In the genomic region with DNA sequence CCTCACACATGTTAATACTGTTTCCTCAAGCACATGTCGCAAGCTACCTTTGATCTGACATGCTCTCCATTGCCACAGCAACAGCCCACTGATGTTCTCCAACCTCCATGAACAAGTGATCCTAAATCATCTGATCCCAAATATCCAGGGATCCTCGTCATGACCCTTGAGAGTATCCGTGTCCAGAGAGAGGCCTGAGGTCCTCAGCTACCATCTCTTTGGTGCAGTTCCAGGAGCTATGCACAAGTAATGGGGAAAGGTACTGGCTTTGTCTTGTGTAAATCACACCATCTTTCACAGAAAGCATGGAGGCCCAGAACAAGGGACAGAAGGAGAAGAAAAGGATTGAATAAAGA, we compare ENCODE assay signal across 24 cellular contexts. TPM values are rescaled to one million over a fixed set of nuclear protein-coding genes. Genes with fewer than 3 reads are reported as not detected.
DNase-seq lines count a peak whose midpoint lies in the region; ATAC-seq and TF ChIP-seq lines count a peak whose summit lies in the region.
"Had no signal": no experiment of that assay in that cellular context is flagged by ENCODE, and none has a peak within 500 bp of the region (broad histone marks: within the 10 kb centered on the region; RNA-seq: fewer than 3 reads in every experiment).

No MANE protein-coding gene starts in this region.

- no peak overlapping the region for H3K4me3 Mint-ChIP-seq in activated CD8-positive, alpha-beta T cell treated with anti-CD3 and anti-CD28 coated beads for 36 hours
- H3K4me3 Mint-ChIP-seq in activated CD8-positive, alpha-beta T cell treated with anti-CD3 and anti-CD28 coated beads, Interleukin-2, amount 10 ng/mL, durations not matched to agents 7 days and 5 days: no peak overlapping the region
- peak overlapping the region in 2 of 3 donors; percentile 42 to 64 for H3K4me3 Mint-ChIP-seq in T-cell
- H3K4me3 Mint-ChIP-seq in naive thymus-derived CD4-positive, alpha-beta T cell: peak overlapping the region; percentile 15 to 100 (median 63)
- H3K4me3 Mint-ChIP-seq: GM23338, neural crest cell had no signal

- H3K4me1 Mint-ChIP-seq in activated CD8-positive, alpha-beta T cell treated with anti-CD3 and anti-CD28 coated beads for 36 hours (ENCODE audit: low read depth): peaks cover 84% of the 10 kb centered on the region
- H3K4me1 Mint-ChIP-seq in activated CD8-positive, alpha-beta T cell treated with anti-CD3 and anti-CD28 coated beads, Interleukin-2, amount 10 ng/mL, durations not matched to agents 7 days and 5 days (ENCODE audit: low read depth): peaks cover 84% of the 10 kb centered on the region
- peaks cover 93 to 95% (median 95%) of the 10 kb centered on the region in 3 donors for H3K4me1 Mint-ChIP-seq in T-cell
- peaks cover 58 to 96% (median 94%) of the 10 kb centered on the region in 7 donors for H3K4me1 Mint-ChIP-seq in naive thymus-derived CD4-positive, alpha-beta T cell

- H3K27ac Mint-ChIP-seq in activated CD8-positive, alpha-beta T cell treated with anti-CD3 and anti-CD28 coated beads for 36 hours: peak overlapping the region; percentile 71
- no peak overlapping the region for H3K27ac Mint-ChIP-seq in activated CD8-positive, alpha-beta T cell treated with anti-CD3 and anti-CD28 coated beads, Interleukin-2, amount 10 ng/mL, durations not matched to agents 7 days and 5 days
- peak overlapping the region; percentile 82 for H3K27ac Mint-ChIP-seq in T-cell
- peak overlapping the region; percentile 87 to 95 (median 93) for H3K27ac Mint-ChIP-seq in naive thymus-derived CD4-positive, alpha-beta T cell
- H3K27ac Mint-ChIP-seq: GM23338 had no signal

- H3K27me3 Mint-ChIP-seq in activated CD8-positive, alpha-beta T cell treated with anti-CD3 and anti-CD28 coated beads for 36 hours: no peaks in the 10 kb centered on the region
- no peaks in the 10 kb centered on the region for H3K27me3 Mint-ChIP-seq in activated CD8-positive, alpha-beta T cell treated with anti-CD3 and anti-CD28 coated beads, Interleukin-2, amount 10 ng/mL, durations not matched to agents 7 days and 5 days (ENCODE audit: low read depth)
- H3K27me3 Mint-ChIP-seq in T-cell: no peaks in the 10 kb centered on the region
- H3K27me3 Mint-ChIP-seq in naive thymus-derived CD4-positive, alpha-beta T cell: no peaks in the 10 kb centered on the region

- H3K36me3 Mint-ChIP-seq in activated CD8-positive, alpha-beta T cell treated with anti-CD3 and anti-CD28 coated beads for 36 hours (ENCODE audit: low read depth): peaks cover 8% of the 10 kb centered on the region
- peaks cover 14% of the 10 kb centered on the region for H3K36me3 Mint-ChIP-seq in activated CD8-positive, alpha-beta T cell treated with anti-CD3 and anti-CD28 coated beads, Interleukin-2, amount 10 ng/mL, durations not matched to agents 7 days and 5 days (ENCODE audit: low read depth)
- H3K36me3 Mint-ChIP-seq in T-cell: peaks cover 9% of the 10 kb centered on the region
- H3K36me3 Mint-ChIP-seq in naive thymus-derived CD4-positive, alpha-beta T cell: peaks cover 5 to 14% (median 6%) of the 10 kb centered on the region in 5 donors

- DNase-seq in activated CD8-positive, alpha-beta T cell treated with anti-CD3 and anti-CD28 coated beads for 36 hours: no peak
- no peak for DNase-seq in activated CD8-positive, alpha-beta T cell treated with anti-CD3 and anti-CD28 coated beads, Interleukin-2, amount 10 ng/mL, durations not matched to agents 7 days and 5 days
- DNase-seq in T-cell: no peak
- no peak for DNase-seq in naive thymus-derived CD4-positive, alpha-beta T cell
- DNase-seq in epidermal melanocyte (ENCODE audit: insufficient read length, low spot score): no peak
- DNase-seq in mucosa of descending colon: no peak
- DNase-seq: activated CD4-positive, CD25-positive, alpha-beta regulatory T cell treated with anti-CD3 and anti-CD28 coated beads, Interleukin-2, amount 50 U/mL, for 72 hours; islet precursor cell; NCI-H1092; NCI-H2171; NCI-H69; SJCRH30; T1000; uterus had no signal

- H3K4me1 ChIP-seq in naive thymus-derived CD4-positive, alpha-beta T cell (ENCODE audit: control insufficient read depth in 2 of 2, insufficient read depth in 2 of 2, low read length in 2 of 2): peaks cover 51 to 80% of the 10 kb centered on the region in 2 donors
- peaks cover 8% of the 10 kb centered on the region for H3K4me1 ChIP-seq in mucosa of descending colon (ENCODE audit: low read depth)
- H3K4me1 ChIP-seq: ascending aorta, uterus had no signal

- intact Hi-C loops in activated CD8-positive, alpha-beta T cell treated with anti-CD3 and anti-CD28 coated beads for 36 hours (cut with micrococcal nuclease): loop anchor here (10.0 kb wide), 1 partner anchor 164 kb away; the partner anchor contains the start of gene SLC9C1
- intact Hi-C loops in naive thymus-derived CD4-positive, alpha-beta T cell (cut with micrococcal nuclease): loop anchor here in 1 of 2 donors (5.0 to 10.0 kb wide), 3 partner anchors 332 to 877 kb away; partner anchors contain the start of gene CD200R1
- intact Hi-C loops in mucosa of descending colon (cut with DNase I, micrococcal nuclease): no loop called here

- no peaks in the 10 kb centered on the region for H3K9me3 ChIP-seq in naive thymus-derived CD4-positive, alpha-beta T cell (ENCODE audit: control insufficient read depth in 2 of 3, low read length in 3 of 3)
- no peaks in the 10 kb centered on the region for H3K9me3 ChIP-seq in mucosa of descending colon
- H3K9me3 ChIP-seq: ascending aorta, uterus had no signal

- ATAC-seq in activated CD8-positive, alpha-beta T cell treated with anti-CD3 and anti-CD28 coated beads for 36 hours: no peak
- no peak for ATAC-seq in activated CD8-positive, alpha-beta T cell treated with anti-CD3 and anti-CD28 coated beads, Interleukin-2, amount 10 ng/mL, durations not matched to agents 7 days and 5 days
- ATAC-seq in T-cell (replicated peaks in 1 of 4) (no peak), GM18520 (IDR thresholded peaks at IDR 0.05; ENCODE audit: unreplicated experiment) (no peak), mucosa of descending colon (no peak)
- ATAC-seq in naive thymus-derived CD4-positive, alpha-beta T cell: no peak
- ATAC-seq: GM23338 had no signal

- CTCF ChIA-PET in activated CD8-positive, alpha-beta T cell treated with anti-CD3 and anti-CD28 coated beads for 36 hours (lab: Charles Lee): interaction anchor here (1.7 kb wide), 1 partner anchor 19 kb away, joined by 6 read pairs; no protein-coding TSS in a partner anchor
- CTCF ChIA-PET in activated CD8-positive, alpha-beta T cell treated with anti-CD3 and anti-CD28 coated beads, Interleukin-2, amount 10 ng/mL, durations not matched to agents 7 days and 5 days (lab: Charles Lee): interaction anchor here (1.4 to 4.1 kb wide), 3 partner anchors 11 to 163 kb away, joined by 4 to 29 read pairs (median 5); partner anchors contain the start of gene SLC9C1
- CTCF ChIA-PET in T-cell (lab: Charles Lee): interaction anchor here (1.3 to 4.6 kb wide), 2 partner anchors 19 kb away, joined by 3 to 25 read pairs; no protein-coding TSS in a partner anchor
- CTCF ChIA-PET in naive thymus-derived CD4-positive, alpha-beta T cell (lab: Charles Lee): interaction anchor here (1.7 kb wide), 1 partner anchor 19 kb away, joined by 6 read pairs; no protein-coding TSS in a partner anchor

- peak overlapping the region; percentile 82 for H3K27ac ChIP-seq in naive thymus-derived CD4-positive, alpha-beta T cell (ENCODE audit: low read depth, low read length)
- H3K27ac ChIP-seq: ascending aorta, hepatocyte, HL-60, SJCRH30, uterus had no signal

- no peaks in the 10 kb centered on the region for H3K9me3 Mint-ChIP-seq in activated CD8-positive, alpha-beta T cell treated with anti-CD3 and anti-CD28 coated beads for 36 hours
- H3K9me3 Mint-ChIP-seq in activated CD8-positive, alpha-beta T cell treated with anti-CD3 and anti-CD28 coated beads, Interleukin-2, amount 10 ng/mL, durations not matched to agents 7 days and 5 days (ENCODE audit: insufficient read depth): no peaks in the 10 kb centered on the region
- H3K9me3 Mint-ChIP-seq in T-cell: no peaks in the 10 kb centered on the region
- no peaks in the 10 kb centered on the region for H3K9me3 Mint-ChIP-seq in naive thymus-derived CD4-positive, alpha-beta T cell
- H3K9me3 Mint-ChIP-seq: GM23338, neural crest cell had no signal

- POLR2A ChIA-PET in activated CD8-positive, alpha-beta T cell treated with anti-CD3 and anti-CD28 coated beads for 36 hours (lab: Charles Lee): no interaction called here
- POLR2A ChIA-PET in activated CD8-positive, alpha-beta T cell treated with anti-CD3 and anti-CD28 coated beads, Interleukin-2, amount 10 ng/mL, durations not matched to agents 7 days and 5 days (lab: Charles Lee): interaction anchor here (0.8 kb wide), 1 partner anchor 16 kb away, joined by 4 read pairs; no protein-coding TSS in a partner anchor
- POLR2A ChIA-PET in T-cell (lab: Charles Lee): interaction anchor here in 1 of 2 donors (0.6 kb wide), 1 partner anchor 164 kb away, joined by 4 read pairs; the partner anchor contains the start of gene SLC9C1
- POLR2A ChIA-PET in naive thymus-derived CD4-positive, alpha-beta T cell (lab: Charles Lee): interaction anchor here (1.3 to 1.4 kb wide), 2 partner anchors 9 to 431 kb away, joined by 3 to 4 read pairs; partner anchors contain the start of genes ATG3 and SLC35A5

- no peaks in the 10 kb centered on the region for H3K27me3 ChIP-seq in naive thymus-derived CD4-positive, alpha-beta T cell (ENCODE audit: control insufficient read depth in 2 of 2, insufficient read depth in 2 of 2, low read length in 2 of 2)
- H3K27me3 ChIP-seq: ascending aorta, hepatocyte, SJCRH30, uterus had no signal

- TF ChIP-seq CTCF in activated CD8-positive, alpha-beta T cell treated with anti-CD3 and anti-CD28 coated beads for 36 hours (IDR thresholded peaks at IDR 0.05): no peak
- no peak for TF ChIP-seq CTCF in mucosa of descending colon (IDR thresholded peaks at IDR 0.05)

- H3K36me3 ChIP-seq in naive thymus-derived CD4-positive, alpha-beta T cell (ENCODE audit: control insufficient read depth in 2 of 3, insufficient read depth in 3 of 3, low read length in 3 of 3): peaks cover 0 to under 1% (median 0%) of the 10 kb centered on the region in 3 experiments
- H3K36me3 ChIP-seq in mucosa of descending colon (ENCODE audit: low read depth): no peaks in the 10 kb centered on the region
- H3K36me3 ChIP-seq: SJCRH30, uterus had no signal

- H3K4me3 ChIP-seq in GM08714 (ENCODE audit: low read length) (peak overlapping the region; percentile 99), mucosa of descending colon (no peak overlapping the region)
- no peak overlapping the region for H3K4me3 ChIP-seq in naive thymus-derived CD4-positive, alpha-beta T cell (ENCODE audit: low read length)
- H3K4me3 ChIP-seq: ascending aorta, GM23338, hepatocyte, SJCRH30, uterus had no signal

RNA-seq across cellular contexts. Expression of gene GCSAM, which starts 2.4 kb away (rescaled TPM):
- total RNA-seq in activated CD8-positive, alpha-beta T cell treated with anti-CD3 and anti-CD28 coated beads for 36 hours: 10 to 100 TPM in 1 of 2 experiments, 1 to 10 TPM in 1; 9.9 to 12.9 TPM
- 1 to 10 TPM; 5.6 to 6.9 TPM for total RNA-seq in activated CD8-positive, alpha-beta T cell treated with anti-CD3 and anti-CD28 coated beads, Interleukin-2, amount 10 ng/mL, durations not matched to agents 7 days and 5 days
- total RNA-seq in T-cell (10 to 100 TPM; 15.8 to 21.6 (median 18.2) TPM), mucosa of descending colon (under 1 TPM in 2 of 3 donors, not detected in 1; 0.36 to 0.41 TPM)
- 10 to 100 TPM in 4 of 5 experiments, 1 to 10 TPM in 1; 5.5 to 28.5 (median 18.5) TPM for total RNA-seq in naive thymus-derived CD4-positive, alpha-beta T cell
- 10 to 100 TPM; 27.7 to 38.8 TPM for polyA plus RNA-seq in naive thymus-derived CD4-positive, alpha-beta T cell
- total RNA-seq: A673, ascending aorta, Daoy, fibroblast of villous mesenchyme, GM23338, hepatocyte, neural crest cell, SJCRH30 had no signal

RNA-seq across cellular contexts. Expression of gene C3orf52, which starts 44.4 kb away (rescaled TPM):
- total RNA-seq in activated CD8-positive, alpha-beta T cell treated with anti-CD3 and anti-CD28 coated beads for 36 hours: 1 to 10 TPM; 2.0 to 3.3 TPM
- 1 to 10 TPM; 2.3 to 2.5 TPM for total RNA-seq in activated CD8-positive, alpha-beta T cell treated with anti-CD3 and anti-CD28 coated beads, Interleukin-2, amount 10 ng/mL, durations not matched to agents 7 days and 5 days
- total RNA-seq in T-cell: 1 to 10 TPM in 4 of 5 donors, under 1 TPM in 1; 0.95 to 2.2 (median 1.5) TPM
- total RNA-seq in naive thymus-derived CD4-positive, alpha-beta T cell: 10 to 100 TPM in 1 of 5 experiments, 1 to 10 TPM in 4; 1.2 to 12.3 (median 1.9) TPM
- polyA plus RNA-seq in naive thymus-derived CD4-positive, alpha-beta T cell: 1 to 10 TPM; 1.3 to 2.1 TPM
- 10 to 100 TPM; 22.6 to 49.9 (median 36.3) TPM for total RNA-seq in mucosa of descending colon

Comparison
In these comparisons a context has a peak if more than half of its experiments do, and no peak if none do; other contexts are left out.
1. H3K4me3 Mint-ChIP-seq: peak in T-cell (2 of 3) and naive thymus-derived CD4-positive, alpha-beta T cell (10 of 10); none in activated CD8-positive, alpha-beta T cell treated with anti-CD3 and anti-CD28 coated beads for 36 hours (single experiment) and activated CD8-positive, alpha-beta T cell treated with anti-CD3 and anti-CD28 coated beads, Interleukin-2, amount 10 ng/mL, durations not matched to agents 7 days and 5 days (single experiment).
2. RNA of gene GCSAM, which starts 2.4 kb away (total RNA-seq): 5.5 to 28.5 TPM in naive thymus-derived CD4-positive, alpha-beta T cell, 15.8 to 21.6 TPM in T-cell, 9.9 to 12.9 TPM in activated CD8-positive, alpha-beta T cell treated with anti-CD3 and anti-CD28 coated beads for 36 hours and 5.6 to 6.9 TPM in activated CD8-positive, alpha-beta T cell treated with anti-CD3 and anti-CD28 coated beads, Interleukin-2, amount 10 ng/mL, durations not matched to agents 7 days and 5 days; 0.36 to 0.41 TPM in mucosa of descending colon; every median in the first group is over 4 times any median in the second.